In the genomic region with DNA sequence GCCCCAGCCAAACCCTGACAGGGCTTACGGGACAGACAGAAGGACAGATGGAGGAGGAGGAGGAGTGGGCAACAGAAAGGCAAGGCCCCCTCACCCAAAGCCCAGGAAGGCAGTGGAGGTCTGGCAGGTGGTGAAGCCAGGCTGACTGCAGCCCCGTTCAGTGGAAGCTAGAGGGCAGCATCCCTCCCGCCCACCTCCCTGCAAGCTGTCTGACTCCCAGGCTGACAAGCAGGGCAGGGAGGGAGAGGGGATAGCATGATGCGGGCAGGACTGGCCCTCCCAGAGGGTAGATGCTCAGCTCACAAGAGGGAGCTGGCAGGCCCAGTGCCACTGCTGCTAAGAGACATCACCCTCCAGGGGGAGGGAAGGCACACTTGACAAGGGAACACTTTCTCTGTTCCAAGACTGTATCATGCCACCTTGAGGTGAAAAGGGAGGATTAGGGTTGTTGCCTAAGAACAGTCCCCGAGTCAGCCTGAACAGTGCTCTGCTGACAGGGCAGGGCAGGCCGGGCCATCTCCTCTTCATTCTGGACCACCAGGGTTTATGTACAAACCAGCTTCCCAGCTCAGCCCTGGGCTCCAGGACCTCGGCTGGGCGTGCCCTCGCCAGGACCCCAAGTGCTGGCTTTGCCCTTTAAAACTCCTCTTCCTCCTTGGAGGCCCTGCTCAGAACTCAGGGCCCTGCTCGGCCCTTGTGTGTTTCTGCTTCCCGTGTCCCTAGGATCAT, we compare ENCODE assay signal across 1 cellular context.
TF ChIP-seq lines count a peak whose summit lies in the region.

No MANE protein-coding gene starts in this region.

TF ChIP-seq in GM23338, 12 proteins besides CTCF, POLR2A, EP300 and RAD21 (continued from another document):
- TF ChIP-seq, protein P1, sequence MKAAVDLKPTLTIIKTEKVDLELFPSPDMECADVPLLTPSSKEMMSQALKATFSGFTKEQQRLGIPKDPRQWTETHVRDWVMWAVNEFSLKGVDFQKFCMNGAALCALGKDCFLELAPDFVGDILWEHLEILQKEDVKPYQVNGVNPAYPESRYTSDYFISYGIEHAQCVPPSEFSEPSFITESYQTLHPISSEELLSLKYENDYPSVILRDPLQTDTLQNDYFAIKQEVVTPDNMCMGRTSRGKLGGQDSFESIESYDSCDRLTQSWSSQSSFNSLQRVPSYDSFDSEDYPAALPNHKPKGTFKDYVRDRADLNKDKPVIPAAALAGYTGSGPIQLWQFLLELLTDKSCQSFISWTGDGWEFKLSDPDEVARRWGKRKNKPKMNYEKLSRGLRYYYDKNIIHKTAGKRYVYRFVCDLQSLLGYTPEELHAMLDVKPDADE (IDR thresholded peaks at IDR 0.05): no peak
- no peak for TF ChIP-seq EZH2 (IDR thresholded peaks at IDR 0.05; ENCODE audit: low read depth, unreplicated experiment)
- TF ChIP-seq JUNB (IDR thresholded peaks at IDR 0.05; ENCODE audit: unreplicated experiment): no peak
- TF ChIP-seq, protein P2, sequence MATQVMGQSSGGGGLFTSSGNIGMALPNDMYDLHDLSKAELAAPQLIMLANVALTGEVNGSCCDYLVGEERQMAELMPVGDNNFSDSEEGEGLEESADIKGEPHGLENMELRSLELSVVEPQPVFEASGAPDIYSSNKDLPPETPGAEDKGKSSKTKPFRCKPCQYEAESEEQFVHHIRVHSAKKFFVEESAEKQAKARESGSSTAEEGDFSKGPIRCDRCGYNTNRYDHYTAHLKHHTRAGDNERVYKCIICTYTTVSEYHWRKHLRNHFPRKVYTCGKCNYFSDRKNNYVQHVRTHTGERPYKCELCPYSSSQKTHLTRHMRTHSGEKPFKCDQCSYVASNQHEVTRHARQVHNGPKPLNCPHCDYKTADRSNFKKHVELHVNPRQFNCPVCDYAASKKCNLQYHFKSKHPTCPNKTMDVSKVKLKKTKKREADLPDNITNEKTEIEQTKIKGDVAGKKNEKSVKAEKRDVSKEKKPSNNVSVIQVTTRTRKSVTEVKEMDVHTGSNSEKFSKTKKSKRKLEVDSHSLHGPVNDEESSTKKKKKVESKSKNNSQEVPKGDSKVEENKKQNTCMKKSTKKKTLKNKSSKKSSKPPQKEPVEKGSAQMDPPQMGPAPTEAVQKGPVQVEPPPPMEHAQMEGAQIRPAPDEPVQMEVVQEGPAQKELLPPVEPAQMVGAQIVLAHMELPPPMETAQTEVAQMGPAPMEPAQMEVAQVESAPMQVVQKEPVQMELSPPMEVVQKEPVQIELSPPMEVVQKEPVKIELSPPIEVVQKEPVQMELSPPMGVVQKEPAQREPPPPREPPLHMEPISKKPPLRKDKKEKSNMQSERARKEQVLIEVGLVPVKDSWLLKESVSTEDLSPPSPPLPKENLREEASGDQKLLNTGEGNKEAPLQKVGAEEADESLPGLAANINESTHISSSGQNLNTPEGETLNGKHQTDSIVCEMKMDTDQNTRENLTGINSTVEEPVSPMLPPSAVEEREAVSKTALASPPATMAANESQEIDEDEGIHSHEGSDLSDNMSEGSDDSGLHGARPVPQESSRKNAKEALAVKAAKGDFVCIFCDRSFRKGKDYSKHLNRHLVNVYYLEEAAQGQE (IDR thresholded peaks at IDR 0.05; ENCODE audit: unreplicated experiment): no peak
- TF ChIP-seq STAT1 (IDR thresholded peaks at IDR 0.05; ENCODE audit: unreplicated experiment): no peak
- no peak for TF ChIP-seq ZNF331 (CRISPR knock-in tag; IDR thresholded peaks at IDR 0.05; ENCODE audit: low read depth)
- TF ChIP-seq EZH2phosphoT487 (IDR thresholded peaks at IDR 0.05; ENCODE audit: unreplicated experiment): no peak
